1 cellular context compared by ENCODE assay signal in genomic region chr12:48883305-48884171, GRCh38.
A peak's percentile ranks its signal among the peaks of the same experiment; 100 is the strongest.
TF ChIP-seq lines count a peak whose summit lies in the region.

No MANE protein-coding gene starts in this region.

TF ChIP-seq in HepG2, 621 proteins besides CTCF, POLR2A, EP300 and RAD21 (continued from another document and continues in another):
- no peak for TF ChIP-seq ZNF407 (CRISPR knock-in tag; IDR thresholded peaks at IDR 0.05; ENCODE audit: not compliant biosample characterization)
- TF ChIP-seq ARID4A (CRISPR knock-in tag; IDR thresholded peaks at IDR 0.05; ENCODE audit: borderline replicate concordance), result peak; percentile 37; the same call in 1 of the 2 replicates
- TF ChIP-seq UBTF (CRISPR knock-in tag; IDR thresholded peaks at IDR 0.05), result no peak
- TF ChIP-seq ZBTB44 (CRISPR knock-in tag; IDR thresholded peaks at IDR 0.05), result no peak
- TF ChIP-seq XBP1 (CRISPR knock-in tag; IDR thresholded peaks at IDR 0.05), result no peak
- TF ChIP-seq ZIK1 (CRISPR knock-in tag; IDR thresholded peaks at IDR 0.05; ENCODE audit: borderline replicate concordance, low read depth), result no peak
- TF ChIP-seq ZNF577 (CRISPR knock-in tag; IDR thresholded peaks at IDR 0.05; ENCODE audit: borderline replicate concordance, low read depth), result no peak
- peak; percentile 61; the same call in 1 of the 2 replicates for TF ChIP-seq MTA1 (CRISPR knock-in tag; IDR thresholded peaks at IDR 0.05; ENCODE audit: borderline replicate concordance)
- TF ChIP-seq BCLAF1 (IDR thresholded peaks at IDR 0.05), result no peak
- no peak for TF ChIP-seq U2AF1 (optimal IDR thresholded peaks at IDR 0.05; ENCODE audit: low read depth, low read length)
- TF ChIP-seq GMEB1 (CRISPR knock-in tag; IDR thresholded peaks at IDR 0.05; ENCODE audit: borderline replicate concordance), result no peak
- TF ChIP-seq MNT (IDR thresholded peaks at IDR 0.05), result no peak
- no peak for TF ChIP-seq NR3C1 (CRISPR knock-in tag; IDR thresholded peaks at IDR 0.05)
- no peak for TF ChIP-seq HNRNPH1 (optimal IDR thresholded peaks at IDR 0.05; ENCODE audit: low read depth, low read length)
- no peak for TF ChIP-seq KLF6 (CRISPR knock-in tag; IDR thresholded peaks at IDR 0.05)
- no peak for TF ChIP-seq HOXA7 (CRISPR knock-in tag; IDR thresholded peaks at IDR 0.05)
- no peak for TF ChIP-seq MTERF4 (CRISPR knock-in tag; IDR thresholded peaks at IDR 0.05)
- no peak for TF ChIP-seq THAP8 (CRISPR knock-in tag; IDR thresholded peaks at IDR 0.05; ENCODE audit: borderline replicate concordance)
- no peak for TF ChIP-seq ZNF691 (CRISPR knock-in tag; IDR thresholded peaks at IDR 0.05; ENCODE audit: borderline replicate concordance, low read depth)
- no peak for TF ChIP-seq TEF (CRISPR knock-in tag; IDR thresholded peaks at IDR 0.05)
